1 cellular context compared by ENCODE assay signal in the genomic region with DNA sequence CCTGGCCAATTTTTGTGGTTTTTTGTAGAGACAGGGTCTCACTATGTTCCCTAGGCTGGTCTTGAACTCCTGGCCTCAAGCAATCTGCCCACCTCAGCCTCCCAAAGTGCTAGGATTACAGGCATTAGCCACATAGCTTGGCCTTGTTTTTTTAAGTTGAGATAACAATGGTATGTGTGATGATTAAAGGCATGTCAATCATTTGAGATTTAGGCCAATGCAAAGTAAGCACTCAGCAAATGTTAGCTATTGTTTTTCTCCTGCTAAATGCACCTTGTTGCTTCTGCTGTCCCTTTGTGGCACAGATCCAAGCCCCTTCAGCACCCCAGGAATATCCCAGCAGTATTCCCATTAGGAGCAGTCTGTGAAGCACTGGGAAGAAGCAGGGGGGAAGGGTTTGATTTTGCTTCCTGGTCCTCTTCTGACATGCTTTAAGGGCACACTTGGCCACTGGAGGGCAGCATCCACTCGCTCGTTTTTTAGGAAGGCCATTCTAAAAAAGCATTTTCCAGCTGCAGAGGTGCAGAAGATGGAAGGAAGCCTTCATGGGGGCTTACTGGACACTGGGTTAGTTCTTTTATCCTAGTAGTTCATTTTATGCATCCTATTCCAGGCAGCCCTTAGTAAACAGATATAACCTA.
TF ChIP-seq lines count a peak whose summit lies in the region.

No MANE protein-coding gene starts in this region.

TF ChIP-seq in K562, 482 proteins besides CTCF, POLR2A, EP300 and RAD21 (continued from another document):
- TF ChIP-seq ZC3H4 (CRISPR knock-in tag; IDR thresholded peaks at IDR 0.05; ENCODE audit: borderline replicate concordance), result no peak
- TF ChIP-seq POLR3G (IDR thresholded peaks at IDR 0.05; ENCODE audit: extremely low read depth, insufficient read length, insufficient replicate concordance), result no peak
- TF ChIP-seq TBL1XR1 (IDR thresholded peaks at IDR 0.05; ENCODE audit: low read length in 2 of 2), result no peak
- no peak for TF ChIP-seq KLF16 (IDR thresholded peaks at IDR 0.05)
- TF ChIP-seq ZNF384 (IDR thresholded peaks at IDR 0.05; ENCODE audit: low read depth, low read length), result peak; percentile 41
- TF ChIP-seq ZFP30 (CRISPR knock-in tag; IDR thresholded peaks at IDR 0.05; ENCODE audit: borderline replicate concordance), result no peak
- TF ChIP-seq CBX2 (IDR thresholded peaks at IDR 0.05; ENCODE audit: insufficient read depth, low read length, poor library complexity, severe bottlenecking), result no peak
- no peak for TF ChIP-seq ZNF134 (CRISPR knock-in tag; conservative IDR thresholded peaks at IDR 0.05)
- TF ChIP-seq MAFK (IDR thresholded peaks at IDR 0.05; ENCODE audit: low read length), result no peak
- no peak for TF ChIP-seq HMGN3 (IDR thresholded peaks at IDR 0.05; ENCODE audit: borderline replicate concordance, extremely low read depth, insufficient read length, low read depth, low read length)
- TF ChIP-seq ZNF75A (CRISPR knock-in tag; IDR thresholded peaks at IDR 0.05), result no peak
- TF ChIP-seq JUN (IDR thresholded peaks at IDR 0.05; ENCODE audit: borderline replicate concordance, low read depth, low read length), result no peak
- TF ChIP-seq JUN (CRISPR knock-in tag; IDR thresholded peaks at IDR 0.05; ENCODE audit: borderline replicate concordance), result no peak
- TF ChIP-seq SRSF3 (IDR thresholded peaks at IDR 0.05; ENCODE audit: insufficient read depth, low read length), result no peak
- TF ChIP-seq RCOR1 (IDR thresholded peaks at IDR 0.05; ENCODE audit: borderline replicate concordance in 1 of 2, low read depth in 2 of 2, low read length in 2 of 2), result no peak
- TF ChIP-seq ZBTB8A (IDR thresholded peaks at IDR 0.05; ENCODE audit: partially characterized antibody), result no peak
- TF ChIP-seq, protein P1, sequence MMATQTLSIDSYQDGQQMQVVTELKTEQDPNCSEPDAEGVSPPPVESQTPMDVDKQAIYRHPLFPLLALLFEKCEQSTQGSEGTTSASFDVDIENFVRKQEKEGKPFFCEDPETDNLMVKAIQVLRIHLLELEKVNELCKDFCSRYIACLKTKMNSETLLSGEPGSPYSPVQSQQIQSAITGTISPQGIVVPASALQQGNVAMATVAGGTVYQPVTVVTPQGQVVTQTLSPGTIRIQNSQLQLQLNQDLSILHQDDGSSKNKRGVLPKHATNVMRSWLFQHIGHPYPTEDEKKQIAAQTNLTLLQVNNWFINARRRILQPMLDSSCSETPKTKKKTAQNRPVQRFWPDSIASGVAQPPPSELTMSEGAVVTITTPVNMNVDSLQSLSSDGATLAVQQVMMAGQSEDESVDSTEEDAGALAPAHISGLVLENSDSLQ (IDR thresholded peaks at IDR 0.05), result peak; percentile 96
- no peak for TF ChIP-seq MTA2 (IDR thresholded peaks at IDR 0.05; ENCODE audit: low read depth)
- no peak for TF ChIP-seq ZNF217 (CRISPR knock-in tag; IDR thresholded peaks at IDR 0.05)
- TF ChIP-seq ZNF175 (CRISPR knock-in tag; IDR thresholded peaks at IDR 0.05; ENCODE audit: low read depth), result no peak
- no peak for TF ChIP-seq RBM25 (IDR thresholded peaks at IDR 0.05; ENCODE audit: low read depth, low read length, severe bottlenecking)
- 0 out of 2 replicates have a peak, but pooled peaks have one; percentile 41 for TF ChIP-seq LCOR (CRISPR knock-in tag; IDR thresholded peaks at IDR 0.05)
- TF ChIP-seq, protein P2, sequence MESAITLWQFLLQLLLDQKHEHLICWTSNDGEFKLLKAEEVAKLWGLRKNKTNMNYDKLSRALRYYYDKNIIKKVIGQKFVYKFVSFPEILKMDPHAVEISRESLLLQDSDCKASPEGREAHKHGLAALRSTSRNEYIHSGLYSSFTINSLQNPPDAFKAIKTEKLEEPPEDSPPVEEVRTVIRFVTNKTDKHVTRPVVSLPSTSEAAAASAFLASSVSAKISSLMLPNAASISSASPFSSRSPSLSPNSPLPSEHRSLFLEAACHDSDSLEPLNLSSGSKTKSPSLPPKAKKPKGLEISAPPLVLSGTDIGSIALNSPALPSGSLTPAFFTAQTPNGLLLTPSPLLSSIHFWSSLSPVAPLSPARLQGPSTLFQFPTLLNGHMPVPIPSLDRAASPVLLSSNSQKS (CRISPR knock-in tag; IDR thresholded peaks at IDR 0.05), result no peak
- TF ChIP-seq, protein P3, sequence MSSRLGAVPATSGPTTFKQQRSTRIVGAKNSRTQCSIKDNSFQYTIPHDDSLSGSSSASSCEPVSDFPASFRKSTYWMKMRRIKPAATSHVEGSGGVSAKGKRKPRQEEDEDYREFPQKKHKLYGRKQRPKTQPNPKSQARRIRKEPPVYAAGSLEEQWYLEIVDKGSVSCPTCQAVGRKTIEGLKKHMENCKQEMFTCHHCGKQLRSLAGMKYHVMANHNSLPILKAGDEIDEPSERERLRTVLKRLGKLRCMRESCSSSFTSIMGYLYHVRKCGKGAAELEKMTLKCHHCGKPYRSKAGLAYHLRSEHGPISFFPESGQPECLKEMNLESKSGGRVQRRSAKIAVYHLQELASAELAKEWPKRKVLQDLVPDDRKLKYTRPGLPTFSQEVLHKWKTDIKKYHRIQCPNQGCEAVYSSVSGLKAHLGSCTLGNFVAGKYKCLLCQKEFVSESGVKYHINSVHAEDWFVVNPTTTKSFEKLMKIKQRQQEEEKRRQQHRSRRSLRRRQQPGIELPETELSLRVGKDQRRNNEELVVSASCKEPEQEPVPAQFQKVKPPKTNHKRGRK (tag; IDR thresholded peaks at IDR 0.05), result no peak
- no peak; a peak in 1 of 4 replicates for TF ChIP-seq MAZ (CRISPR knock-in tag; conservative IDR thresholded peaks at IDR 0.05 in 1 of 2, IDR thresholded peaks at IDR 0.05 in 1 of 2)
- TF ChIP-seq ELF1 (tag; IDR thresholded peaks at IDR 0.05), result peak; percentile 33; the same call in 1 of the 2 replicates
- TF ChIP-seq ZNF316 (IDR thresholded peaks at IDR 0.05), result 0 out of 2 replicates have a peak, but pooled peaks have one; percentile 9
- TF ChIP-seq ZEB2 (IDR thresholded peaks at IDR 0.05), result no peak
- no peak for TF ChIP-seq ERF (CRISPR knock-in tag; IDR thresholded peaks at IDR 0.05)
- no peak for TF ChIP-seq TAF7 (tag; IDR thresholded peaks at IDR 0.05)
- no peak for TF ChIP-seq POLR2AphosphoS5 (IDR thresholded peaks at IDR 0.05; ENCODE audit: control insufficient read depth, insufficient read depth, low read depth, low read length)
- TF ChIP-seq, protein P4, sequence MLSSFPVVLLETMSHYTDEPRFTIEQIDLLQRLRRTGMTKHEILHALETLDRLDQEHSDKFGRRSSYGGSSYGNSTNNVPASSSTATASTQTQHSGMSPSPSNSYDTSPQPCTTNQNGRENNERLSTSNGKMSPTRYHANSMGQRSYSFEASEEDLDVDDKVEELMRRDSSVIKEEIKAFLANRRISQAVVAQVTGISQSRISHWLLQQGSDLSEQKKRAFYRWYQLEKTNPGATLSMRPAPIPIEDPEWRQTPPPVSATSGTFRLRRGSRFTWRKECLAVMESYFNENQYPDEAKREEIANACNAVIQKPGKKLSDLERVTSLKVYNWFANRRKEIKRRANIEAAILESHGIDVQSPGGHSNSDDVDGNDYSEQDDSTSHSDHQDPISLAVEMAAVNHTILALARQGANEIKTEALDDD (IDR thresholded peaks at IDR 0.05), result no peak
- TF ChIP-seq ZNF780A (CRISPR knock-in tag; IDR thresholded peaks at IDR 0.05), result no peak
- TF ChIP-seq, protein P5, sequence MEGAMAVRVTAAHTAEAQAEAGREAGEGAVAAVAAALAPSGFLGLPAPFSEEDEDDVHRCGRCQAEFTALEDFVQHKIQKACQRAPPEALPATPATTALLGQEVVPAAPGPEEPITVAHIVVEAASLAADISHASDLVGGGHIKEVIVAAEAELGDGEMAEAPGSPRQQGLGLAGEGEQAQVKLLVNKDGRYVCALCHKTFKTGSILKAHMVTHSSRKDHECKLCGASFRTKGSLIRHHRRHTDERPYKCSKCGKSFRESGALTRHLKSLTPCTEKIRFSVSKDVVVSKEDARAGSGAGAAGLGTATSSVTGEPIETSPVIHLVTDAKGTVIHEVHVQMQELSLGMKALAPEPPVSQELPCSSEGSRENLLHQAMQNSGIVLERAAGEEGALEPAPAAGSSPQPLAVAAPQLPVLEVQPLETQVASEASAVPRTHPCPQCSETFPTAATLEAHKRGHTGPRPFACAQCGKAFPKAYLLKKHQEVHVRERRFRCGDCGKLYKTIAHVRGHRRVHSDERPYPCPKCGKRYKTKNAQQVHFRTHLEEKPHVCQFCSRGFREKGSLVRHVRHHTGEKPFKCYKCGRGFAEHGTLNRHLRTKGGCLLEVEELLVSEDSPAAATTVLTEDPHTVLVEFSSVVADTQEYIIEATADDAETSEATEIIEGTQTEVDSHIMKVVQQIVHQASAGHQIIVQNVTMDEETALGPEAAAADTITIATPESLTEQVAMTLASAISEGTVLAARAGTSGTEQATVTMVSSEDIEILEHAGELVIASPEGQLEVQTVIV (CRISPR knock-in tag; IDR thresholded peaks at IDR 0.05; ENCODE audit: borderline replicate concordance), result no peak
- peak in 1 of 3 experiments; percentile 28 for TF ChIP-seq YY1 (IDR thresholded peaks at IDR 0.05; ENCODE audit: borderline replicate concordance in 1 of 3, control insufficient read depth in 1 of 3, extremely low read depth in 1 of 3, insufficient read depth in 3 of 3, insufficient read length in 1 of 3, insufficient replicate concordance in 2 of 3, low read depth in 1 of 3, low read length in 2 of 3)
- TF ChIP-seq PHF21A (IDR thresholded peaks at IDR 0.05; ENCODE audit: borderline replicate concordance, low read depth), result no peak
- peak; percentile 66 for TF ChIP-seq SMC3 (conservative IDR thresholded peaks at IDR 0.05; ENCODE audit: insufficient read depth, low read depth, low read length)
- TF ChIP-seq CBFB (CRISPR knock-in tag; IDR thresholded peaks at IDR 0.05), result no peak
- no peak for TF ChIP-seq FOXA3 (CRISPR knock-in tag; conservative IDR thresholded peaks at IDR 0.05 in 1 of 2, IDR thresholded peaks at IDR 0.05 in 1 of 2)
- TF ChIP-seq HMG20A (CRISPR knock-in tag; conservative IDR thresholded peaks at IDR 0.05), result no peak
- peak; percentile 83 for TF ChIP-seq MEIS2 (IDR thresholded peaks at IDR 0.05; ENCODE audit: partially characterized antibody)
- TF ChIP-seq, protein P6, sequence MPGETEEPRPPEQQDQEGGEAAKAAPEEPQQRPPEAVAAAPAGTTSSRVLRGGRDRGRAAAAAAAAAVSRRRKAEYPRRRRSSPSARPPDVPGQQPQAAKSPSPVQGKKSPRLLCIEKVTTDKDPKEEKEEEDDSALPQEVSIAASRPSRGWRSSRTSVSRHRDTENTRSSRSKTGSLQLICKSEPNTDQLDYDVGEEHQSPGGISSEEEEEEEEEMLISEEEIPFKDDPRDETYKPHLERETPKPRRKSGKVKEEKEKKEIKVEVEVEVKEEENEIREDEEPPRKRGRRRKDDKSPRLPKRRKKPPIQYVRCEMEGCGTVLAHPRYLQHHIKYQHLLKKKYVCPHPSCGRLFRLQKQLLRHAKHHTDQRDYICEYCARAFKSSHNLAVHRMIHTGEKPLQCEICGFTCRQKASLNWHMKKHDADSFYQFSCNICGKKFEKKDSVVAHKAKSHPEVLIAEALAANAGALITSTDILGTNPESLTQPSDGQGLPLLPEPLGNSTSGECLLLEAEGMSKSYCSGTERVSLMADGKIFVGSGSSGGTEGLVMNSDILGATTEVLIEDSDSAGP (CRISPR knock-in tag; IDR thresholded peaks at IDR 0.05), result no peak
- TF ChIP-seq ZFPM2 (CRISPR knock-in tag; IDR thresholded peaks at IDR 0.05), result no peak
- TF ChIP-seq, protein P7, sequence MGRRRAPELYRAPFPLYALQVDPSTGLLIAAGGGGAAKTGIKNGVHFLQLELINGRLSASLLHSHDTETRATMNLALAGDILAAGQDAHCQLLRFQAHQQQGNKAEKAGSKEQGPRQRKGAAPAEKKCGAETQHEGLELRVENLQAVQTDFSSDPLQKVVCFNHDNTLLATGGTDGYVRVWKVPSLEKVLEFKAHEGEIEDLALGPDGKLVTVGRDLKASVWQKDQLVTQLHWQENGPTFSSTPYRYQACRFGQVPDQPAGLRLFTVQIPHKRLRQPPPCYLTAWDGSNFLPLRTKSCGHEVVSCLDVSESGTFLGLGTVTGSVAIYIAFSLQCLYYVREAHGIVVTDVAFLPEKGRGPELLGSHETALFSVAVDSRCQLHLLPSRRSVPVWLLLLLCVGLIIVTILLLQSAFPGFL (CRISPR knock-in tag; IDR thresholded peaks at IDR 0.05), result no peak
- TF ChIP-seq TEAD1 (CRISPR knock-in tag; IDR thresholded peaks at IDR 0.05), result peak in 1 of 2 experiments; percentile 60; a peak in 1 of 4 replicates
- TF ChIP-seq FOXM1 (IDR thresholded peaks at IDR 0.05; ENCODE audit: low read depth), result no peak
- no peak for TF ChIP-seq FOXM1 (CRISPR knock-in tag; IDR thresholded peaks at IDR 0.05; ENCODE audit: low read depth)
- TF ChIP-seq, protein P8, sequence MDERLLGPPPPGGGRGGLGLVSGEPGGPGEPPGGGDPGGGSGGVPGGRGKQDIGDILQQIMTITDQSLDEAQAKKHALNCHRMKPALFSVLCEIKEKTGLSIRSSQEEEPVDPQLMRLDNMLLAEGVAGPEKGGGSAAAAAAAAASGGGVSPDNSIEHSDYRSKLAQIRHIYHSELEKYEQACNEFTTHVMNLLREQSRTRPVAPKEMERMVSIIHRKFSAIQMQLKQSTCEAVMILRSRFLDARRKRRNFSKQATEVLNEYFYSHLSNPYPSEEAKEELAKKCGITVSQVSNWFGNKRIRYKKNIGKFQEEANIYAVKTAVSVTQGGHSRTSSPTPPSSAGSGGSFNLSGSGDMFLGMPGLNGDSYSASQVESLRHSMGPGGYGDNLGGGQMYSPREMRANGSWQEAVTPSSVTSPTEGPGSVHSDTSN (CRISPR knock-in tag; IDR thresholded peaks at IDR 0.05; ENCODE audit: low read depth), result peak; percentile 29
- TF ChIP-seq, protein P8 (tag; conservative IDR thresholded peaks at IDR 0.05; ENCODE audit: low read depth), result peak; percentile 73
- TF ChIP-seq, protein P9, sequence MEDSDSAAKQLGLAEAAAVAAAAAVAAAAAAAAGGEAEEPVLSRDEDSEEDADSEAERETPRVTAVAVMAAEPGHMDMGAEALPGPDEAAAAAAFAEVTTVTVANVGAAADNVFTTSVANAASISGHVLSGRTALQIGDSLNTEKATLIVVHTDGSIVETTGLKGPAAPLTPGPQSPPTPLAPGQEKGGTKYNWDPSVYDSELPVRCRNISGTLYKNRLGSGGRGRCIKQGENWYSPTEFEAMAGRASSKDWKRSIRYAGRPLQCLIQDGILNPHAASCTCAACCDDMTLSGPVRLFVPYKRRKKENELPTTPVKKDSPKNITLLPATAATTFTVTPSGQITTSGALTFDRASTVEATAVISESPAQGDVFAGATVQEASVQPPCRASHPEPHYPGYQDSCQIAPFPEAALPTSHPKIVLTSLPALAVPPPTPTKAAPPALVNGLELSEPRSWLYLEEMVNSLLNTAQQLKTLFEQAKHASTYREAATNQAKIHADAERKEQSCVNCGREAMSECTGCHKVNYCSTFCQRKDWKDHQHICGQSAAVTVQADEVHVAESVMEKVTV (CRISPR knock-in tag; IDR thresholded peaks at IDR 0.05), result 0 out of 2 replicates have a peak, but pooled peaks have one; percentile 18
TF ChIP-seq in K562: peak in this region for 12.
